Comparison of ENCODE assay signal across 8 cellular contexts in the genomic region with DNA sequence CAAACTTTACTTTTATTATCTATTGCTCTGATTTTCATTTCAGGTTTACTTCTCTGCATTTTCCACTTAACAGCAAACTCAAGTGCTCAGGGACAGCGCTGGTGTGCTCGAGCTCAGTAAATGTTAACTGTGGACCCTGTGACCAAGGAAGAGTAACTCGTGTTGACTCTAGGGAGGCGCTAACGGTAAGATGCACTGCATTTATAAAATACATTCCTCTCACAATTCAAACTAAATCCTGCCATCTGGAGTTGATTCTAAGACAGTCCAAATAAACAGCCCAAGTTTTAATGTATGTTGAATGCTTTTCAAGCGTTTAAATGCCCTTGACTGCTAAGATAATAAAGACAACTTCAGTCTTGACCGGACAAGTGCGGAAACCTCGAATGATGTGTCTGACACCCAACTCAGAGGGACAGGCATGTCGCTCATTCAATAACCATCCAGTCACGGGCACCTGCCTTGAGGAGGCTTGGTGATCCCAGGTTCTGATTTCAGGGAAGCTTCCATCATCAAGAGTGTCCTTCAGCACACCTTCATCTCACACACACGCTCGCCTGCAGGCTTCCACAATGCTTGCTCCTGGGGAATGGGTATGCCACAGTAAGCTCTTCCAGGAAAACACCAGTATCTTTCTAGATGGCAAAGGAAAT.
DNase-seq lines count a peak whose midpoint lies in the region; ATAC-seq and TF ChIP-seq lines count a peak whose summit lies in the region.

No MANE protein-coding gene starts in this region.

- peaks cover 81% of the 10 kb centered on the region for H3K4me1 Mint-ChIP-seq in activated naive CD4-positive, alpha-beta T cell treated with anti-CD3 and anti-CD28 coated beads for 36 hours (ENCODE audit: low read depth)

- H3K4me3 Mint-ChIP-seq in activated naive CD4-positive, alpha-beta T cell treated with anti-CD3 and anti-CD28 coated beads for 36 hours, result no peak overlapping the region

- peak overlapping the region in 1 of 2 experiments; percentile 27 for H3K23ac ChIP-seq in mesenchymal stem cell (ENCODE audit: low read length in 2 of 2)

- no peak overlapping the region for H2BK120ac ChIP-seq in mesenchymal stem cell (ENCODE audit: low read depth, low read length)

- H4K8ac ChIP-seq in mesenchymal stem cell (ENCODE audit: low read length), result no peak overlapping the region

- no peak for TF ChIP-seq POLR2A in upper lobe of left lung (IDR thresholded peaks at IDR 0.05)

- BruUV-seq in mammary epithelial cell (replicated peaks; lab: Mats Ljungman, UMichigan), result no TSS peak

- H3K9me3 Mint-ChIP-seq in activated naive CD4-positive, alpha-beta T cell treated with anti-CD3 and anti-CD28 coated beads, Interleukin-2, amount 50 U/mL, for 72 hours, result no peaks in the 10 kb centered on the region
- H3K9me3 Mint-ChIP-seq in activated naive CD4-positive, alpha-beta T cell treated with anti-CD3 and anti-CD28 coated beads for 36 hours, result no peaks in the 10 kb centered on the region

- H2BK5ac ChIP-seq in mesenchymal stem cell (ENCODE audit: low read depth, low read length, poor library complexity, severe bottlenecking), result no peak overlapping the region

- no peak overlapping the region for H4K91ac ChIP-seq in mesenchymal stem cell (ENCODE audit: low read length)

- no peaks in the 10 kb centered on the region for H3K27me3 Mint-ChIP-seq in activated naive CD4-positive, alpha-beta T cell treated with anti-CD3 and anti-CD28 coated beads for 36 hours (ENCODE audit: low read depth)

- H3K4me3 ChIP-seq in mammary epithelial cell (replicated peaks in 1 of 3; ENCODE audit: insufficient read depth in 1 of 3, low read depth in 2 of 3, low read length in 3 of 3) (peak overlapping the region in 1 of 3 experiments; percentile 17), mesenchymal stem cell (ENCODE audit: insufficient read depth in 1 of 2, low read depth in 1 of 2, low read length in 2 of 2) (peak overlapping the region in 1 of 2 experiments; percentile 56), upper lobe of left lung (no peak overlapping the region)

- intact Hi-C loops in activated naive CD4-positive, alpha-beta T cell treated with anti-CD3 and anti-CD28 coated beads for 36 hours (cut with micrococcal nuclease), result loop anchor here (10.0 kb wide), 1 partner anchor 509 kb away; no protein-coding TSS in a partner anchor
- intact Hi-C loops in mammary epithelial cell (cut with micrococcal nuclease), result loop anchor here (1.0 to 5.0 kb wide), 4 partner anchors 26 to 170 kb away; no protein-coding TSS in a partner anchor

- peak overlapping the region; percentile 65 to 80 for H3K27ac Mint-ChIP-seq in activated naive CD4-positive, alpha-beta T cell treated with anti-CD3 and anti-CD28 coated beads, Interleukin-2, amount 50 U/mL, for 72 hours
- no peak overlapping the region for H3K27ac Mint-ChIP-seq in activated naive CD4-positive, alpha-beta T cell treated with anti-CD3 and anti-CD28 coated beads for 36 hours

- TF ChIP-seq CTCF in mammary epithelial cell (conservative IDR thresholded peaks at IDR 0.05 in 1 of 2, IDR thresholded peaks at IDR 0.05 in 1 of 2; ENCODE audit: extremely low read depth in 1 of 2, insufficient read depth in 1 of 2, low read depth in 1 of 2, low read length in 2 of 2) (no peak), upper lobe of left lung (IDR thresholded peaks at IDR 0.05) (no peak)

- H3K4ac ChIP-seq in mesenchymal stem cell (ENCODE audit: low read depth in 1 of 2, low read length in 2 of 2), result peak overlapping the region; percentile 26 to 29

- no peak overlapping the region for H2BK15ac ChIP-seq in mesenchymal stem cell (ENCODE audit: low read depth, poor library complexity, severe bottlenecking)

- H3K79me1 ChIP-seq in mesenchymal stem cell (replicated peaks; ENCODE audit: low read length, poor library complexity, severe bottlenecking), result peaks cover 36% of the 10 kb centered on the region

- WGBS in mammary epithelial cell (ENCODE audit: low coverage, missing lambda C conversion rate), result 95% methylated on average over 12 of the region's 13 CpGs
- 84% methylated on average over 11 of the region's 13 CpGs for WGBS in mesenchymal stem cell
- 65 to 79% methylated on average over 13 of the region's 13 CpGs for WGBS in upper lobe of left lung, 2 donors

- H4K20me1 ChIP-seq in mammary epithelial cell (ENCODE audit: insufficient read depth, low read length), result peaks cover 2% of the 10 kb centered on the region

- H3K4me1 ChIP-seq in mammary epithelial cell (ENCODE audit: insufficient read depth, low read length) (peaks cover 40% of the 10 kb centered on the region), mesenchymal stem cell (ENCODE audit: control insufficient read depth, insufficient read depth, low read depth, low read length) (peaks cover 35% of the 10 kb centered on the region), upper lobe of left lung (peaks cover 47 to 66% (median 50%) of the 10 kb centered on the region in 4 donors)

- no peak for DNase-seq in activated naive CD4-positive, alpha-beta T cell treated with anti-CD3 and anti-CD28 coated beads, Interleukin-2, amount 50 U/mL, for 72 hours (ENCODE audit: low spot score in 2 of 2)
- no peak for DNase-seq in activated naive CD4-positive, alpha-beta T cell treated with anti-CD3 and anti-CD28 coated beads for 36 hours
- DNase-seq in mammary epithelial cell, result no peak
- peak; percentile 45 for DNase-seq in mesenchymal stem cell
- DNase-seq in upper lobe of left lung, result no peak
- DNase-seq in HUDEP-2 (lab: John Stamatoyannopoulos, UW; ENCODE audit: unreplicated experiment in 76 of 76), result no peak
- DNase-seq in GM19240 (ENCODE audit: insufficient read length, low spot score), result no peak

- no peak for ATAC-seq in activated naive CD4-positive, alpha-beta T cell treated with anti-CD3 and anti-CD28 coated beads, Interleukin-2, amount 50 U/mL, for 72 hours
- no peak for ATAC-seq in upper lobe of left lung (ENCODE audit: low FRiP score in 2 of 2)
- ATAC-seq in GM21381 (IDR thresholded peaks at IDR 0.05; ENCODE audit: unreplicated experiment), result no peak

- H3K27ac ChIP-seq in mammary epithelial cell (ENCODE audit: insufficient read depth, low read depth, low read length) (peak overlapping the region; percentile 94), mesenchymal stem cell (ENCODE audit: low read length, poor library complexity, severe bottlenecking) (peak overlapping the region; percentile 74), upper lobe of left lung (peak overlapping the region; percentile 82 to 90 (median 86))

- H2AFZ ChIP-seq in mammary epithelial cell (ENCODE audit: low read depth, low read length) (no peak overlapping the region), mesenchymal stem cell (ENCODE audit: low read depth, low read length) (no peak overlapping the region)

- H3K9me3 ChIP-seq in mammary epithelial cell (replicated peaks; ENCODE audit: insufficient read depth, low read length) (no peaks in the 10 kb centered on the region), mesenchymal stem cell (ENCODE audit: control insufficient read depth, low read length) (no peaks in the 10 kb centered on the region), upper lobe of left lung (no peaks in the 10 kb centered on the region)

- H3K27me3 ChIP-seq in mammary epithelial cell (ENCODE audit: insufficient read depth, low read length) (no peaks in the 10 kb centered on the region), mesenchymal stem cell (ENCODE audit: control insufficient read depth in 1 of 2, insufficient read depth in 1 of 2, low read length in 2 of 2) (no peaks in the 10 kb centered on the region), upper lobe of left lung (no peaks in the 10 kb centered on the region)

- TF ChIP-seq EP300 in upper lobe of left lung (IDR thresholded peaks at IDR 0.05), result no peak

- CTCF ChIA-PET in activated naive CD4-positive, alpha-beta T cell treated with anti-CD3 and anti-CD28 coated beads for 36 hours (lab: Charles Lee), result interaction anchor here (0.7 to 3.4 kb wide), 6 partner anchors 9 to 170 kb away, joined by 3 to 15 read pairs (median 3); no protein-coding TSS in a partner anchor
- CTCF ChIA-PET in mammary epithelial cell (lab: Charles Lee; ENCODE audit: low non-redundant PET), result no interaction called here

- H3K4me2 ChIP-seq in mammary epithelial cell (ENCODE audit: insufficient read depth, low read depth, low read length) (peak overlapping the region; percentile 76), mesenchymal stem cell (ENCODE audit: low read length, poor library complexity, severe bottlenecking) (peak overlapping the region; percentile 19)

- H3K14ac ChIP-seq in mesenchymal stem cell (ENCODE audit: low read length in 2 of 2), result peak overlapping the region in 1 of 2 experiments; percentile 67

- H3K36me3 Mint-ChIP-seq in activated naive CD4-positive, alpha-beta T cell treated with anti-CD3 and anti-CD28 coated beads, Interleukin-2, amount 50 U/mL, for 72 hours, result peaks cover 0 to 6% of the 10 kb centered on the region in 2 donors
- H3K36me3 Mint-ChIP-seq in activated naive CD4-positive, alpha-beta T cell treated with anti-CD3 and anti-CD28 coated beads for 36 hours (ENCODE audit: low read depth), result peaks cover 5% of the 10 kb centered on the region

- in situ Hi-C loops in mammary epithelial cell (cut with MboI; ENCODE audit: low sequenced_read_pairs in 2 of 2), result loop anchor here in 1 of 2 donors (25.0 kb wide), 1 partner anchor 1196 kb away; no protein-coding TSS in a partner anchor

- H3K36me3 ChIP-seq in mammary epithelial cell (ENCODE audit: insufficient read depth, low read length), result peaks cover 4% of the 10 kb centered on the region
- H3K36me3 ChIP-seq in mesenchymal stem cell (ENCODE audit: control insufficient read depth in 1 of 2, insufficient read depth in 2 of 2, low read depth in 1 of 2, low read length in 2 of 2), result peaks cover 9 to 11% of the 10 kb centered on the region in 2 experiments
- H3K36me3 ChIP-seq in upper lobe of left lung, result no peaks in the 10 kb centered on the region

- peak overlapping the region in 1 of 2 experiments; percentile 45 for H2BK12ac ChIP-seq in mesenchymal stem cell (ENCODE audit: low read length in 2 of 2)

- peak overlapping the region in 1 of 2 experiments; percentile 61 for H3K18ac ChIP-seq in mesenchymal stem cell (ENCODE audit: low read depth in 1 of 2, low read length in 2 of 2)

- dilution Hi-C loops in mammary epithelial cell (cut with HindIII; ENCODE audit: low sequenced_read_pairs), result loop anchor here (5.0 kb wide), 2 partner anchors 54 to 99 kb away; no protein-coding TSS in a partner anchor

- peak overlapping the region; percentile 36 for H2AK5ac ChIP-seq in mesenchymal stem cell (ENCODE audit: low read length, severe bottlenecking)

- H3K9ac ChIP-seq in mammary epithelial cell (ENCODE audit: insufficient read depth, low read length) (peak overlapping the region; percentile 87), mesenchymal stem cell (ENCODE audit: low read length) (peak overlapping the region; percentile 63)

- H3K79me2 ChIP-seq in mammary epithelial cell (ENCODE audit: insufficient read depth, low read length), result peaks cover 91% of the 10 kb centered on the region
